Comparison of ENCODE assay signal across 8 cellular contexts in the genomic region with DNA sequence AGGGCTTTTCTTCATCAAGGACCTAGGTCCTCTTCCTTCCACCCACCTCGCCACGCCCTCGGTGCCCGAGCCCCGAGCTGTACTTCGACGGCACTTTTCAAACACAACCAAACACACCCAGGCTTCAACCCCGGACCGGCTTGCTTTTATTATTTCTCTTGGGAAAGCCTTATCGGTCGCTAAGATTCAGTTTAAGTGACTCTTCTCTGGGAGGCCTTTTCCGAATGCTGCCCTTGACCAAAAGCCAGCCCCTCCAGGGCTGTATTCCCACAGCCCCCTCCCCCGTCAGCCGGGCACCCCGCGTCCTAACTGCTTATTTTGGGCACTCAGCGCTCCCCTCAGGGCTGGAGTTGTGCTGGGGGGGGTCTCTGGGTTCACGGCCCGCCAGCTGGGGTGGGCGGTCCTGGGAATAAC. TPM values are rescaled to one million over a fixed set of nuclear protein-coding genes. Genes with fewer than 3 reads are reported as not detected.
DNase-seq lines count a peak whose midpoint lies in the region; ATAC-seq and TF ChIP-seq lines count a peak whose summit lies in the region.

No MANE protein-coding gene starts in this region.

- no peak overlapping the region for H2BK5ac ChIP-seq in mesendoderm (ENCODE audit: low read length)

- peak overlapping the region; percentile 35 for H3K9ac ChIP-seq in mammary epithelial cell (ENCODE audit: insufficient read depth, low read length)
- H3K9ac ChIP-seq in mesendoderm (ENCODE audit: low read length) = peak overlapping the region; percentile 62

- TF ChIP-seq CTCF in mammary epithelial cell (conservative IDR thresholded peaks at IDR 0.05 in 1 of 2, IDR thresholded peaks at IDR 0.05 in 1 of 2; ENCODE audit: extremely low read depth in 1 of 2, insufficient read depth in 1 of 2, low read depth in 1 of 2, low read length in 2 of 2) (no peak), uterus (IDR thresholded peaks at IDR 0.05) (no peak)

- in situ Hi-C loops in KBM-7 (cut with MboI; ENCODE audit: low pct_unique_long_range_greater_than_20kb, low sequenced_read_pairs) = no loop called here
- in situ Hi-C loops in mammary epithelial cell (cut with MboI; ENCODE audit: low sequenced_read_pairs in 2 of 2) = no loop called here

- no peaks in the 10 kb centered on the region for H3K27me3 ChIP-seq in mammary epithelial cell (ENCODE audit: insufficient read depth, low read length)
- H3K27me3 ChIP-seq in mesendoderm (ENCODE audit: insufficient read depth, low read length, poor library complexity) = peaks cover 3% of the 10 kb centered on the region
- peaks cover 0 to 3% of the 10 kb centered on the region in 2 donors for H3K27me3 ChIP-seq in uterus

- H3K36me3 ChIP-seq in mammary epithelial cell (ENCODE audit: insufficient read depth, low read length) (no peaks in the 10 kb centered on the region), mesendoderm (ENCODE audit: control insufficient read depth, insufficient read depth, low read length) (no peaks in the 10 kb centered on the region), uterus (no peaks in the 10 kb centered on the region)

- H4K8ac ChIP-seq in mesendoderm (ENCODE audit: low read depth, low read length) = no peak overlapping the region

- peak overlapping the region; percentile 62 for H3K56ac ChIP-seq in mesendoderm (ENCODE audit: low read length)

- ATAC-seq in HG03097 (IDR thresholded peaks at IDR 0.05; ENCODE audit: low FRiP score, unreplicated experiment) = no peak

- H3K4me2 ChIP-seq in mammary epithelial cell (ENCODE audit: insufficient read depth, low read depth, low read length) = peak overlapping the region; percentile 79
- peak overlapping the region; percentile 42 for H3K4me2 ChIP-seq in mesendoderm (ENCODE audit: low read length)

- H4K20me1 ChIP-seq in mammary epithelial cell (ENCODE audit: insufficient read depth, low read length) = no peaks in the 10 kb centered on the region

- dilution Hi-C loops in mammary epithelial cell (cut with HindIII; ENCODE audit: low sequenced_read_pairs) = no loop called here

- H3K9me3 ChIP-seq in mammary epithelial cell (replicated peaks; ENCODE audit: insufficient read depth, low read length) = no peaks in the 10 kb centered on the region
- no peaks in the 10 kb centered on the region for H3K9me3 ChIP-seq in uterus

- peaks cover 9% of the 10 kb centered on the region for H3K79me2 ChIP-seq in mammary epithelial cell (ENCODE audit: insufficient read depth, low read length)
- H3K79me2 ChIP-seq in mesendoderm (ENCODE audit: control insufficient read depth, insufficient read depth, low read length) = no peaks in the 10 kb centered on the region

- H3K4me3 ChIP-seq in mammary epithelial cell (replicated peaks in 1 of 3; ENCODE audit: insufficient read depth in 1 of 3, low read depth in 2 of 3, low read length in 3 of 3) = peak overlapping the region; percentile 27 to 87 (median 42)
- H3K4me3 ChIP-seq in mesendoderm (ENCODE audit: low read length) = peak overlapping the region; percentile 66
- H3K4me3 ChIP-seq in uterus = peak overlapping the region; percentile 46 to 52

- H3K27ac ChIP-seq in mammary epithelial cell (ENCODE audit: insufficient read depth, low read depth, low read length) (no peak overlapping the region), mesendoderm (ENCODE audit: low read depth, low read length) (no peak overlapping the region), uterus (peak overlapping the region; percentile 50 to 79)

- no peak overlapping the region for H2AK5ac ChIP-seq in mesendoderm (ENCODE audit: low read length)

- H3K18ac ChIP-seq in mesendoderm (ENCODE audit: low read length) = peak overlapping the region; percentile 42

- H2BK15ac ChIP-seq in mesendoderm (replicated peaks; ENCODE audit: low read depth) = no peak overlapping the region

- intact Hi-C loops in mammary epithelial cell (cut with micrococcal nuclease) (loop anchor here (5.0 kb wide), 1 partner anchor 91 kb away; a partner anchor contains a TSS), uterus (cut with DNase I; ENCODE audit: low total_unique reads) (no loop called here)

- H2BK120ac ChIP-seq in mesendoderm (ENCODE audit: low read depth, low read length) = no peak overlapping the region

- no peak for TF ChIP-seq POLR2A in uterus (IDR thresholded peaks at IDR 0.05)

- no TSS peak for BruUV-seq in mammary epithelial cell (replicated peaks; lab: Mats Ljungman, UMichigan)

- WGBS in mammary epithelial cell (ENCODE audit: low coverage, missing lambda C conversion rate) = 9% methylated on average over 11 of the region's 20 CpGs
- no CpG with 5 or more reads among the region's 20 CpGs for WGBS in mesendoderm (ENCODE audit: extremely low coverage, insufficient coverage, low lambda C conversion rate)

- H4K5ac ChIP-seq in mesendoderm (ENCODE audit: low read length) = no peak overlapping the region

- no peak overlapping the region for H3K4ac ChIP-seq in mesendoderm (ENCODE audit: low read depth, low read length)

- no peaks in the 10 kb centered on the region for H3K79me1 ChIP-seq in mesendoderm (ENCODE audit: low read length)

- peak overlapping the region; percentile 82 for H2AFZ ChIP-seq in mammary epithelial cell (ENCODE audit: low read depth, low read length)

- H3K4me1 ChIP-seq in mammary epithelial cell (ENCODE audit: insufficient read depth, low read length) (peaks cover 45% of the 10 kb centered on the region), mesendoderm (ENCODE audit: control insufficient read depth, low read depth, low read length) (peaks cover 2% of the 10 kb centered on the region), uterus (peaks cover 0 to 18% of the 10 kb centered on the region in 2 donors)

- DNase-seq in ELR (ENCODE audit: low read depth) (peak; percentile 27), KBM-7 (peak; percentile 20), mammary epithelial cell (no peak), mesendoderm (no peak), uterus (no peak), NCI-H524 treated with DMSO at 0.1 percent for 48 hours (lab: John Stamatoyannopoulos, UW) (no peak)
- no peak for DNase-seq in stimulated activated CD4-positive, alpha-beta T cell treated with anti-CD3 and anti-CD28 coated beads, Interleukin-4, amount 100 ng/mL, for 4 hours

- no peak overlapping the region for H3K23ac ChIP-seq in mesendoderm (ENCODE audit: low read length)

- CTCF ChIA-PET in mammary epithelial cell (lab: Charles Lee; ENCODE audit: low non-redundant PET) = interaction anchor here (0.6 to 0.7 kb wide), 2 partner anchors 36 to 44 kb away, joined by 3 to 4 read pairs; no protein-coding TSS in a partner anchor

RNA-seq across cellular contexts. Expression of a gene that starts 0.6 kb away (rescaled TPM):
- total RNA-seq in mammary epithelial cell (10 to 100 TPM in 1 of 2 donors, 1 to 10 TPM in 1; 6.3 to 19.3 TPM), uterus (1 to 10 TPM in 3 of 4 donors, under 1 TPM in 1; 0.59 to 4.1 (median 2.0) TPM)
- polyA plus RNA-seq in mammary epithelial cell = 5.4 TPM
- 0.72 TPM for polyA minus RNA-seq in mammary epithelial cell
- 2.1 TPM for polyA plus RNA-seq in mesendoderm (2013, experiment 1 of 2)
- 1.8 TPM for polyA plus RNA-seq in mesendoderm (2013, experiment 2 of 2)

RNA-seq across cellular contexts. Expression of a gene that starts 44.1 kb away (rescaled TPM):
- total RNA-seq in mammary epithelial cell (100 to 1,000 TPM in 1 of 2 donors, 10 to 100 TPM in 1; 68.0 to 122 TPM), uterus (100 to 1,000 TPM in 1 of 4 donors, 10 to 100 TPM in 3; 14.3 to 111 (median 45.0) TPM)
- 114 TPM for polyA plus RNA-seq in mammary epithelial cell
- polyA minus RNA-seq in mammary epithelial cell = 48.4 TPM
- polyA plus RNA-seq in mesendoderm (2013, experiment 1 of 2) = 10.3 TPM
- polyA plus RNA-seq in mesendoderm (2013, experiment 2 of 2) = 11.9 TPM

Comparison
In these comparisons a context has a peak if more than half of its experiments do, and no peak if none do; other contexts are left out.
1. DNase-seq: peak in ELR (single experiment) and KBM-7 (single experiment); none in mammary epithelial cell (single experiment), mesendoderm (single experiment), uterus (0 of 2), NCI-H524 treated with DMSO at 0.1 percent for 48 hours (single experiment) and stimulated activated CD4-positive, alpha-beta T cell treated with anti-CD3 and anti-CD28 coated beads, Interleukin-4, amount 100 ng/mL, for 4 hours (0 of 2).
2. H3K27ac ChIP-seq: peak in uterus (2 of 2); none in mammary epithelial cell (single experiment) and mesendoderm (single experiment).
3. Peak in every context shown above with its lines, with median percentiles within 50 percentile points of each other: H3K4me3 ChIP-seq.